31 cellular contexts compared by ENCODE assay signal in genomic region chr9:36018129-36018528, GRCh38.
"Had no signal": no experiment of that assay in that cellular context is flagged by ENCODE, and none has a peak within 500 bp of the region (broad histone marks: within the 10 kb centered on the region; RNA-seq: fewer than 3 reads in every experiment).

No MANE protein-coding gene starts in this region.

- H3K36me3 ChIP-seq: adrenal gland, brain microvascular endothelial cell, breast epithelium had no signal

- H3K4me1 ChIP-seq: adrenal gland, body of pancreas, breast epithelium had no signal

- ATAC-seq: activated CD8-positive, alpha-beta memory T cell treated with anti-CD3 and anti-CD28 coated beads, Interleukin-2, amount 10 ng/mL, durations not matched to agents 7 days and 5 days; activated CD8-positive, alpha-beta T cell treated with anti-CD3 and anti-CD28 coated beads, Interleukin-2, amount 10 ng/mL, durations not matched to agents 7 days and 5 days; activated naive CD4-positive, alpha-beta T cell treated with anti-CD3 and anti-CD28 coated beads, Interleukin-2, amount 50 U/mL, for 72 hours; activated T-cell treated with anti-CD3 and anti-CD28 coated beads, Interleukin-2, amount 50 U/mL, for 72 hours; activated T-helper 17 cell treated with anti-CD3 and anti-CD28 coated beads, Interleukin-2, amount 50 U/mL, for 72 hours; body of pancreas had no signal

- H3K9me3 ChIP-seq: adrenal gland, body of pancreas, breast epithelium had no signal

- H3K27me3 ChIP-seq: adrenal gland, body of pancreas, brain microvascular endothelial cell, breast epithelium had no signal

- H3K27ac ChIP-seq: adrenal gland, body of pancreas, brain microvascular endothelial cell, breast epithelium, VCaP had no signal

- H3K4me3 ChIP-seq: adrenal gland, body of pancreas, breast epithelium had no signal

- DNase-seq: activated B cell treated with CpG ODN at 0.5 μM for 24 hours; activated CD4-positive, alpha-beta memory T cell treated with anti-CD3 and anti-CD28 coated beads, Interleukin-2, amount 10 ng/mL, durations not matched to agents 7 days and 5 days; activated CD4-positive, alpha-beta T cell treated with anti-CD3 and anti-CD28 coated beads for 4 hours; activated CD4-positive, alpha-beta T cell treated with anti-CD3 and anti-CD28 coated beads, Interleukin-2, amount 10 ng/mL, durations not matched to agents 24 days and 14 days; activated CD4-positive, alpha-beta T cell treated with anti-CD3 and anti-CD28 coated beads, Interleukin-2, amount 50 U/mL, for 48 hours; activated CD4-positive, CD25-positive, alpha-beta regulatory T cell treated with anti-CD3 and anti-CD28 coated beads, Interleukin-2, amount 50 U/mL, for 72 hours; activated CD8-positive, alpha-beta memory T cell treated with anti-CD3 and anti-CD28 coated beads for 24 hours; activated CD8-positive, alpha-beta memory T cell treated with anti-CD3 and anti-CD28 coated beads, Interleukin-2, amount 10 ng/mL, durations not matched to agents 7 days and 5 days; activated CD8-positive, alpha-beta memory T cell treated with anti-CD3 and anti-CD28 coated beads, Interleukin-2, amount 50 U/mL, for 48 hours; activated CD8-positive, alpha-beta T cell treated with anti-CD3 and anti-CD28 coated beads, Interleukin-2, amount 10 ng/mL, durations not matched to agents 7 days and 5 days; activated effector memory CD4-positive, alpha-beta T cell treated with anti-CD3 and anti-CD28 coated beads, Interleukin-2, amount 50 U/mL, for 16 hours; activated gamma-delta T cell treated with Interleukin-2 at 50 U/mL for 16 hours; activated naive CD4-positive, alpha-beta T cell; activated naive CD4-positive, alpha-beta T cell treated with anti-CD3 and anti-CD28 coated beads for 36 hours; activated naive CD4-positive, alpha-beta T cell treated with anti-CD3 and anti-CD28 coated beads, Interleukin-2, amount 50 U/mL, for 16 hours; activated naive CD8-positive, alpha-beta T cell treated with anti-CD3 and anti-CD28 coated beads for 36 hours; activated T-cell treated with anti-CD3 and anti-CD28 coated beads, Interleukin-2, amount 50 U/mL, for 24 hours; activated T-cell treated with anti-CD3 and anti-CD28 coated beads, Interleukin-2, amount 50 U/mL, for 72 hours; adrenal gland; amniotic stem cell; aorta; body of pancreas; brain microvascular endothelial cell; central memory CD4-positive, alpha-beta T cell; T-helper 1 cell; T-helper 2 cell; T-helper 9 cell had no signal
